Comparison of ENCODE assay signal across 14 cellular contexts in the genomic region with DNA sequence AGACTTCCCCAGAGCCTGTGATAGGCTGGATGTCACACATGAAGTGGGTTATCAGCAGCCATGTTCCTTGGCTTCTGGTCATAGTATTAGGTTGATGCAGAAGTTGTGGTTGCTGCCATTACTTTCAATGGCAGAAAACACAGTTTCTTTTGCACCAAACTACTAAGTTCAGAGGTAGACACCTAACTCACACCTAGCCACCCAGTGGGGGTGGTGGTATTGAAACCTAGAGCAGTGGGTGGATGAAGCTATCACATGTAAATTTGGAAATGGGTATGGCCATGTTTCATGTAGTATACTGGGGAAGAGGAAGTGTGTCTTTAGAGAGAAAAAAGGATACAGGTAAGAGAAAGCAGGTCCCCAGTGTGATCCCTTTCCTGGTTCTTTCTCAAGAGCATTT.
A peak's percentile ranks its signal among the peaks of the same experiment; 100 is the strongest.
DNase-seq lines count a peak whose midpoint lies in the region; ATAC-seq lines count a peak whose summit lies in the region.
"Had no signal": no experiment of that assay in that cellular context is flagged by ENCODE, and none has a peak within 500 bp of the region (broad histone marks: within the 10 kb centered on the region; RNA-seq: fewer than 3 reads in every experiment).

No MANE protein-coding gene starts in this region.

- no peak overlapping the region for H3K4me3 Mint-ChIP-seq in activated CD4-positive, alpha-beta T cell treated with anti-CD3 and anti-CD28 coated beads for 36 hours
- no peak overlapping the region for H3K4me3 Mint-ChIP-seq in activated CD4-positive, alpha-beta T cell treated with anti-CD3 and anti-CD28 coated beads, Interleukin-2, amount 10 ng/mL, durations not matched to agents 24 days and 14 days
- H3K4me3 Mint-ChIP-seq in activated naive CD8-positive, alpha-beta T cell treated with anti-CD3 and anti-CD28 coated beads, Interleukin-2, amount 50 U/mL, for 24 hours = no peak overlapping the region
- H3K4me3 Mint-ChIP-seq: brain had no signal

- intact Hi-C loops in activated CD4-positive, alpha-beta T cell treated with anti-CD3 and anti-CD28 coated beads for 36 hours (cut with DNase I, micrococcal nuclease) = no loop called here
- intact Hi-C loops in activated CD4-positive, alpha-beta T cell treated with anti-CD3 and anti-CD28 coated beads, Interleukin-2, amount 10 ng/mL, durations not matched to agents 24 days and 14 days (cut with micrococcal nuclease) = no loop called here

- H3K4me1 Mint-ChIP-seq in activated CD4-positive, alpha-beta T cell treated with anti-CD3 and anti-CD28 coated beads for 36 hours = no peaks in the 10 kb centered on the region
- H3K4me1 Mint-ChIP-seq in activated CD4-positive, alpha-beta T cell treated with anti-CD3 and anti-CD28 coated beads, Interleukin-2, amount 10 ng/mL, durations not matched to agents 24 days and 14 days = no peaks in the 10 kb centered on the region
- H3K4me1 Mint-ChIP-seq in activated naive CD8-positive, alpha-beta T cell treated with anti-CD3 and anti-CD28 coated beads, Interleukin-2, amount 50 U/mL, for 24 hours = no peaks in the 10 kb centered on the region

- H3K9me3 Mint-ChIP-seq in activated CD4-positive, alpha-beta T cell treated with anti-CD3 and anti-CD28 coated beads for 36 hours (ENCODE audit: low read depth) = no peaks in the 10 kb centered on the region
- H3K9me3 Mint-ChIP-seq in activated CD4-positive, alpha-beta T cell treated with anti-CD3 and anti-CD28 coated beads, Interleukin-2, amount 10 ng/mL, durations not matched to agents 24 days and 14 days = no peaks in the 10 kb centered on the region
- H3K9me3 Mint-ChIP-seq in activated naive CD8-positive, alpha-beta T cell treated with anti-CD3 and anti-CD28 coated beads, Interleukin-2, amount 50 U/mL, for 24 hours = peaks cover 4% of the 10 kb centered on the region
- H3K9me3 Mint-ChIP-seq: activated T-helper 2 cell treated with anti-CD3 and anti-CD28 coated beads, Interferon-gamma antibody, Interleukin-2, Interleukin-4, amounts not matched to agents 10 μg/mL and 5 μg/mL and 100 μg/mL, durations not matched to agents 14 hours and 24 hours and 36 hours; brain had no signal

- H3K36me3 Mint-ChIP-seq in activated CD4-positive, alpha-beta T cell treated with anti-CD3 and anti-CD28 coated beads for 36 hours (ENCODE audit: low read depth) = no peaks in the 10 kb centered on the region
- H3K36me3 Mint-ChIP-seq in activated CD4-positive, alpha-beta T cell treated with anti-CD3 and anti-CD28 coated beads, Interleukin-2, amount 10 ng/mL, durations not matched to agents 24 days and 14 days (ENCODE audit: low read depth) = no peaks in the 10 kb centered on the region
- no peaks in the 10 kb centered on the region for H3K36me3 Mint-ChIP-seq in activated naive CD8-positive, alpha-beta T cell treated with anti-CD3 and anti-CD28 coated beads, Interleukin-2, amount 50 U/mL, for 24 hours (ENCODE audit: low read depth)
- H3K36me3 Mint-ChIP-seq: brain had no signal

- POLR2A ChIA-PET in activated CD4-positive, alpha-beta T cell treated with anti-CD3 and anti-CD28 coated beads for 36 hours (lab: Charles Lee) = no interaction called here

- DNase-seq in activated CD4-positive, alpha-beta T cell treated with anti-CD3 and anti-CD28 coated beads for 36 hours = peak; percentile 5
- no peak for DNase-seq in activated CD4-positive, alpha-beta T cell treated with anti-CD3 and anti-CD28 coated beads, Interleukin-2, amount 10 ng/mL, durations not matched to agents 24 days and 14 days
- DNase-seq in activated naive CD8-positive, alpha-beta T cell treated with anti-CD3 and anti-CD28 coated beads, Interleukin-2, amount 50 U/mL, for 24 hours = no peak
- no peak for DNase-seq in NAMALWA (ENCODE audit: low spot score)
- DNase-seq in activated CD4-positive, alpha-beta T cell treated with anti-CD3 and anti-CD28 coated beads, Interleukin-2, amount 50 U/mL, for 48 hours = no peak
- DNase-seq: effector CD8-positive, alpha-beta T cell; Kasumi-1; substantia nigra; T-helper 1 cell had no signal

- no peaks in the 10 kb centered on the region for H3K27me3 Mint-ChIP-seq in activated CD4-positive, alpha-beta T cell treated with anti-CD3 and anti-CD28 coated beads for 36 hours
- H3K27me3 Mint-ChIP-seq in activated CD4-positive, alpha-beta T cell treated with anti-CD3 and anti-CD28 coated beads, Interleukin-2, amount 10 ng/mL, durations not matched to agents 24 days and 14 days = no peaks in the 10 kb centered on the region
- H3K27me3 Mint-ChIP-seq in activated naive CD8-positive, alpha-beta T cell treated with anti-CD3 and anti-CD28 coated beads, Interleukin-2, amount 50 U/mL, for 24 hours = no peaks in the 10 kb centered on the region
- H3K27me3 Mint-ChIP-seq: brain had no signal

- no peak overlapping the region for H3K27ac Mint-ChIP-seq in activated CD4-positive, alpha-beta T cell treated with anti-CD3 and anti-CD28 coated beads for 36 hours
- no peak overlapping the region for H3K27ac Mint-ChIP-seq in activated CD4-positive, alpha-beta T cell treated with anti-CD3 and anti-CD28 coated beads, Interleukin-2, amount 10 ng/mL, durations not matched to agents 24 days and 14 days
- no peak overlapping the region for H3K27ac Mint-ChIP-seq in activated naive CD8-positive, alpha-beta T cell treated with anti-CD3 and anti-CD28 coated beads, Interleukin-2, amount 50 U/mL, for 24 hours
- H3K27ac Mint-ChIP-seq: activated T-helper 2 cell treated with anti-CD3 and anti-CD28 coated beads, Interferon-gamma antibody, Interleukin-2, Interleukin-4, amounts not matched to agents 10 μg/mL and 5 μg/mL and 100 μg/mL, durations not matched to agents 14 hours and 24 hours and 36 hours; brain had no signal

- ATAC-seq in activated CD4-positive, alpha-beta T cell treated with anti-CD3 and anti-CD28 coated beads for 36 hours = no peak
- peak; percentile 81 for ATAC-seq in GM21786 (IDR thresholded peaks at IDR 0.05; ENCODE audit: unreplicated experiment)
- ATAC-seq in HG03159 (IDR thresholded peaks at IDR 0.05; ENCODE audit: unreplicated experiment) = peak; percentile 90
- ATAC-seq in activated naive CD8-positive, alpha-beta T cell treated with anti-CD3 and anti-CD28 coated beads, Interleukin-2, amount 50 U/mL, for 24 hours = no peak
- ATAC-seq in HG03196 (IDR thresholded peaks at IDR 0.05; ENCODE audit: unreplicated experiment) = no peak

- CTCF ChIA-PET in activated CD4-positive, alpha-beta T cell treated with anti-CD3 and anti-CD28 coated beads for 36 hours (lab: Charles Lee) = interaction anchor here (0.7 kb wide), 1 partner anchor 37 kb away, joined by 3 read pairs; no protein-coding TSS in a partner anchor

Comparison
In these comparisons a context has a peak if more than half of its experiments do, and no peak if none do; other contexts are left out.
1. ATAC-seq: peak in GM21786 (single experiment) and HG03159 (single experiment); none in activated CD4-positive, alpha-beta T cell treated with anti-CD3 and anti-CD28 coated beads for 36 hours (single experiment), activated naive CD8-positive, alpha-beta T cell treated with anti-CD3 and anti-CD28 coated beads, Interleukin-2, amount 50 U/mL, for 24 hours (single experiment) and HG03196 (single experiment).